ENCODE assay signal across 33 cellular contexts in the genomic region with DNA sequence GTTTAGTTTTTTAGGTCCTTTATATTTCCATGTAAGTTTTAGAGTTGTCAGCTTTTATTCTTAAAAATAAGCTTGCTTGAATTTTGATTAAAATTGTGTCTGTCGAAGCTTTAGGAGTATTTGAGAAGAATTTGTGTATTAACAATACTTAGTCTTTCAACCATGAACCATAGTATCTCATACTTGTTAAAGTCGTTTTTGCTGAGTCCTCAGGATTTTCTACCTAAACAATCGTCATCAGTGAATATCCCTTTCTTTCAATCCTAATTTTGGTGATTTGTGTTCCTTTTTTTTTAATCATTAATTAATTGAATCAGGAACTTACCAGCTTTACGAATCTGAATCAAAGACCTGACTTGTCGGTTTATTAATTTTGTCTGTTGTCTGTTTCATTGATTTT.
"Had no signal": no experiment of that assay in that cellular context is flagged by ENCODE, and none has a peak within 500 bp of the region (broad histone marks: within the 10 kb centered on the region; RNA-seq: fewer than 3 reads in every experiment).

No MANE protein-coding gene starts in this region.

- DNase-seq: activated CD4-positive, alpha-beta T cell treated with anti-CD3 and anti-CD28 coated beads, Interleukin-2, amount 10 ng/mL, durations not matched to agents 24 days and 14 days; activated CD4-positive, alpha-beta T cell treated with anti-CD3 and anti-CD28 coated beads, Interleukin-2, amount 50 U/mL, for 4 hours; activated CD8-positive, alpha-beta memory T cell treated with anti-CD3 and anti-CD28 coated beads, Interleukin-2, amount 50 U/mL, for 4 hours; activated gamma-delta T cell; activated naive CD4-positive, alpha-beta T cell treated with Interleukin-2 at 50 U/mL for 16 hours; activated naive CD8-positive, alpha-beta T cell treated with anti-CD3 and anti-CD28 coated beads, Interleukin-2, amount 10 ng/mL, durations not matched to agents 7 days and 5 days; activated T-cell treated with anti-CD3 and anti-CD28 coated beads, Interleukin-2, amount 50 U/mL, for 48 hours; amygdala; Karpas-422; KBM-7; MG63; NCI-H1048; NCI-H1436 treated with DMSO at 0.1 percent for 48 hours; NCI-H1694 treated with DMSO at 0.1 percent for 48 hours; NCI-H2029; NCI-H2171; NCI-H510A; NCI-H526; NCI-H748 treated with DMSO at 0.1 percent for 48 hours; NK-92 treated with Interleukin-12 subunit alpha and Interleukin-12 subunit beta, amount 100 ng/mL, for 24 hours; PC-3; Peyer's patch; RPMI8226; SIG-M5; SW 1271; T-helper 1 cell; T1000; WERI-Rb-1 had no signal

- H3K27ac ChIP-seq: ascending aorta, cardiac muscle cell, Peyer's patch, WERI-Rb-1 had no signal

- H3K9me3 ChIP-seq: ascending aorta, MG63, Peyer's patch had no signal

- H3K4me1 ChIP-seq: ascending aorta, Peyer's patch had no signal

- H3K27me3 Mint-ChIP-seq: activated CD4-positive, alpha-beta T cell treated with anti-CD3 and anti-CD28 coated beads, Interleukin-2, amount 10 ng/mL, durations not matched to agents 24 days and 14 days; activated naive CD4-positive, alpha-beta T cell treated with anti-CD3 and anti-CD28 coated beads, Interleukin-2, amount 50 U/mL, for 24 hours; activated naive CD8-positive, alpha-beta T cell treated with anti-CD3 and anti-CD28 coated beads, Interleukin-2, amount 10 ng/mL, durations not matched to agents 7 days and 5 days; central memory CD8-positive, alpha-beta T cell had no signal

- ATAC-seq: PC-3 had no signal

- H3K27me3 ChIP-seq: ascending aorta, cardiac muscle cell, MG63, Peyer's patch had no signal

- H3K27ac Mint-ChIP-seq: activated naive CD8-positive, alpha-beta T cell treated with anti-CD3 and anti-CD28 coated beads, Interleukin-2, amount 10 ng/mL, durations not matched to agents 7 days and 5 days; activated T-helper 2 cell treated with anti-CD3 and anti-CD28 coated beads, Interferon-gamma antibody, Interleukin-2, Interleukin-4, amounts not matched to agents 10 μg/mL and 5 μg/mL and 100 μg/mL, durations not matched to agents 14 hours and 24 hours and 36 hours had no signal

- H3K9me3 Mint-ChIP-seq: activated naive CD4-positive, alpha-beta T cell treated with anti-CD3 and anti-CD28 coated beads, Interleukin-2, amount 50 U/mL, for 24 hours; activated T-helper 2 cell treated with anti-CD3 and anti-CD28 coated beads, Interferon-gamma antibody, Interleukin-2, Interleukin-4, amounts not matched to agents 10 μg/mL and 5 μg/mL and 100 μg/mL, durations not matched to agents 14 hours and 24 hours and 36 hours; central memory CD8-positive, alpha-beta T cell had no signal

- H3K4me3 ChIP-seq: ascending aorta, cardiac muscle cell, MG63, Peyer's patch had no signal

- H3K4me3 Mint-ChIP-seq: activated CD4-positive, alpha-beta T cell treated with anti-CD3 and anti-CD28 coated beads, Interleukin-2, amount 10 ng/mL, durations not matched to agents 24 days and 14 days; activated naive CD4-positive, alpha-beta T cell treated with anti-CD3 and anti-CD28 coated beads, Interleukin-2, amount 50 U/mL, for 24 hours; activated naive CD8-positive, alpha-beta T cell treated with anti-CD3 and anti-CD28 coated beads, Interleukin-2, amount 10 ng/mL, durations not matched to agents 7 days and 5 days; central memory CD8-positive, alpha-beta T cell had no signal
